Comparison of ENCODE assay signal across 21 cellular contexts in genomic region chr3:181568693-181569092, GRCh38.
A peak's percentile ranks its signal among the peaks of the same experiment; 100 is the strongest.
DNase-seq lines count a peak whose midpoint lies in the region; ATAC-seq, FAIRE-seq and TF ChIP-seq lines count a peak whose summit lies in the region.
"Had no signal": no experiment of that assay in that cellular context is flagged by ENCODE, and none has a peak within 500 bp of the region (broad histone marks: within the 10 kb centered on the region; RNA-seq: fewer than 3 reads in every experiment).

No MANE protein-coding gene starts in this region.

- H3K27me3 ChIP-seq in OCI-LY1 (ENCODE audit: insufficient read depth, low read length) = no peaks in the 10 kb centered on the region
- H3K27me3 ChIP-seq in bronchial epithelial cell (ENCODE audit: control insufficient read depth, insufficient read depth, low read length) = no peaks in the 10 kb centered on the region

- TF ChIP-seq CTCF in OCI-LY1 (IDR thresholded peaks at IDR 0.05; ENCODE audit: low read length) (no peak), bronchial epithelial cell (IDR thresholded peaks at IDR 0.05; ENCODE audit: insufficient read depth, low read length, severe bottlenecking) (no peak)

- no peaks in the 10 kb centered on the region for H3K9me2 ChIP-seq in OCI-LY1 (ENCODE audit: low read depth, low read length)

- no peaks in the 10 kb centered on the region for H3K9me3 Mint-ChIP-seq in stimulated activated memory B cell treated with anti-CD40 and anti-IgM and Interleukin-4, amounts not matched to agents 10 μg/mL and 1 μg/mL and 100 μg/mL, for 72 hours

- no peaks in the 10 kb centered on the region for H3K36me3 Mint-ChIP-seq in stimulated activated memory B cell treated with anti-CD40 and anti-IgM and Interleukin-4, amounts not matched to agents 10 μg/mL and 1 μg/mL and 100 μg/mL, for 72 hours
- H3K36me3 Mint-ChIP-seq: CD4-positive, alpha-beta memory T cell had no signal

- peaks cover 97% of the 10 kb centered on the region for H3K4me1 ChIP-seq in OCI-LY1 (ENCODE audit: insufficient read depth, low read length, severe bottlenecking)
- H3K4me1 ChIP-seq: A549 had no signal

- H3K79me2 ChIP-seq in OCI-LY1 (ENCODE audit: insufficient read depth, low read length) = no peaks in the 10 kb centered on the region

- H3K27me3 Mint-ChIP-seq in stimulated activated memory B cell treated with anti-CD40 and anti-IgM and Interleukin-4, amounts not matched to agents 10 μg/mL and 1 μg/mL and 100 μg/mL, for 72 hours = no peaks in the 10 kb centered on the region
- H3K27me3 Mint-ChIP-seq: CD4-positive, alpha-beta memory T cell had no signal

- peak overlapping the region; percentile 31 for H3K9ac ChIP-seq in OCI-LY1 (ENCODE audit: low read length)
- H3K9ac ChIP-seq: GM23248 had no signal

- ATAC-seq in GM19351 (IDR thresholded peaks at IDR 0.05; ENCODE audit: unreplicated experiment) = no peak
- ATAC-seq in stimulated activated memory B cell treated with anti-CD40 and anti-IgM and Interleukin-4, amounts not matched to agents 10 μg/mL and 1 μg/mL and 100 μg/mL, for 72 hours = no peak
- ATAC-seq: A549 had no signal

- H3K27ac Mint-ChIP-seq in stimulated activated memory B cell treated with anti-CD40 and anti-IgM and Interleukin-4, amounts not matched to agents 10 μg/mL and 1 μg/mL and 100 μg/mL, for 72 hours = no peak overlapping the region
- H3K27ac Mint-ChIP-seq: CD4-positive, alpha-beta memory T cell had no signal

- DNase-seq in bronchial epithelial cell (ENCODE audit: low read depth) (peak; percentile 67), epithelial cell of prostate (ENCODE audit: low read depth, low spot score) (no peak), substantia nigra (lab: John Stamatoyannopoulos, UW) (no peak), NCI-H2196 (lab: John Stamatoyannopoulos, UW; ENCODE audit: unreplicated experiment) (no peak)
- DNase-seq: 8988T; ACHN; C1 segment of cervical spinal cord; Calu3; CD4-positive, alpha-beta memory T cell; COR-L47; DMS53; DMS79 treated with DMSO at 0.1 percent for 48 hours; GF-D8; GM23248; H7 had no signal

- no peak for FAIRE-seq in bronchial epithelial cell (lab: Jason Lieb, UNC)
- FAIRE-seq: A549, GM12891, H1 had no signal

- H2AFZ ChIP-seq in OCI-LY1 (ENCODE audit: low read length) = no peak overlapping the region
- H2AFZ ChIP-seq: GM23248 had no signal

- no peaks in the 10 kb centered on the region for H3K4me1 Mint-ChIP-seq in stimulated activated memory B cell treated with anti-CD40 and anti-IgM and Interleukin-4, amounts not matched to agents 10 μg/mL and 1 μg/mL and 100 μg/mL, for 72 hours
- H3K4me1 Mint-ChIP-seq: CD4-positive, alpha-beta memory T cell had no signal

- no peaks in the 10 kb centered on the region for H3F3A ChIP-seq in OCI-LY1 (ENCODE audit: insufficient read depth, low read length)

- H3K4me3 ChIP-seq in OCI-LY1 (ENCODE audit: low read depth, low read length, poor library complexity, severe bottlenecking) = no peak overlapping the region
- no peak overlapping the region for H3K4me3 ChIP-seq in bronchial epithelial cell (ENCODE audit: low read depth, low read length)
- H3K4me3 ChIP-seq: A549, GM23248 had no signal

- H3K27ac ChIP-seq in OCI-LY1 (ENCODE audit: low read depth, low read length, poor library complexity, severe bottlenecking) = peak overlapping the region; percentile 66
- peak overlapping the region; percentile 90 for H3K27ac ChIP-seq in epithelial cell of prostate
- peak overlapping the region; percentile 73 for H3K27ac ChIP-seq in substantia nigra (ENCODE audit: low read depth, low read length, poor library complexity, severe bottlenecking)
- H3K27ac ChIP-seq: A549, GM23248 had no signal

- no peak overlapping the region for H3K4me3 Mint-ChIP-seq in stimulated activated memory B cell treated with anti-CD40 and anti-IgM and Interleukin-4, amounts not matched to agents 10 μg/mL and 1 μg/mL and 100 μg/mL, for 72 hours
- H3K4me3 Mint-ChIP-seq: CD4-positive, alpha-beta memory T cell had no signal

- H3K9me3 ChIP-seq in OCI-LY1 (ENCODE audit: low read length) = no peaks in the 10 kb centered on the region
- H3K9me3 ChIP-seq: A549 had no signal

- H3K36me3 ChIP-seq in OCI-LY1 (ENCODE audit: insufficient read depth, low read length) = no peaks in the 10 kb centered on the region
- H3K36me3 ChIP-seq in bronchial epithelial cell (ENCODE audit: control insufficient read depth, insufficient read depth, low read length) = no peaks in the 10 kb centered on the region

- peak overlapping the region; percentile 35 for H3K4me2 ChIP-seq in OCI-LY1 (ENCODE audit: low read length)
- H3K4me2 ChIP-seq: A549 had no signal

- H4K20me1 ChIP-seq in OCI-LY1 (ENCODE audit: insufficient read depth, low read length) = no peaks in the 10 kb centered on the region
